ENCODE assay signal across 15 cellular contexts in genomic region chr20:24118781-24119175, GRCh38.
DNase-seq lines count a peak whose midpoint lies in the region; ATAC-seq, FAIRE-seq and TF ChIP-seq lines count a peak whose summit lies in the region.
"Had no signal": no experiment of that assay in that cellular context is flagged by ENCODE, and none has a peak within 500 bp of the region (broad histone marks: within the 10 kb centered on the region; RNA-seq: fewer than 3 reads in every experiment).

No MANE protein-coding gene starts in this region.

- H3K36me3 Mint-ChIP-seq in astrocyte (ENCODE audit: low read depth, unreplicated experiment) = no peaks in the 10 kb centered on the region
- H3K36me3 Mint-ChIP-seq in progenitor cell of endocrine pancreas (ENCODE audit: insufficient read depth) = no peaks in the 10 kb centered on the region
- H3K36me3 Mint-ChIP-seq: naive thymus-derived CD8-positive, alpha-beta T cell had no signal

- no peak for FAIRE-seq in astrocyte (lab: Jason Lieb, UNC)

- no peak overlapping the region for H3K27ac Mint-ChIP-seq in astrocyte (ENCODE audit: unreplicated experiment)
- H3K27ac Mint-ChIP-seq in progenitor cell of endocrine pancreas = no peak overlapping the region
- H3K27ac Mint-ChIP-seq: B cell; naive thymus-derived CD8-positive, alpha-beta T cell had no signal

- H3K4me3 Mint-ChIP-seq in astrocyte (ENCODE audit: unreplicated experiment) = no peak overlapping the region
- no peak overlapping the region for H3K4me3 Mint-ChIP-seq in progenitor cell of endocrine pancreas (ENCODE audit: low read depth)
- H3K4me3 Mint-ChIP-seq: B cell; naive thymus-derived CD8-positive, alpha-beta T cell had no signal

- H3K79me2 ChIP-seq in GM23248 (ENCODE audit: insufficient read depth) = no peaks in the 10 kb centered on the region
- H3K79me2 ChIP-seq in astrocyte (ENCODE audit: insufficient read depth, low read length) = no peaks in the 10 kb centered on the region

- POLR2A ChIA-PET in A673 (lab: Charles Lee; ENCODE audit: low non-redundant PET) = no interaction called here

- no peak overlapping the region for H3K9ac ChIP-seq in GM23248
- no peak overlapping the region for H3K9ac ChIP-seq in astrocyte (ENCODE audit: low read length)

- H3K4me3 ChIP-seq in A673 (ENCODE audit: low read depth, low read length, poor library complexity, severe bottlenecking) (no peak overlapping the region), GM23248 (no peak overlapping the region), astrocyte (ENCODE audit: insufficient read depth, low read depth, low read length) (no peak overlapping the region), mucosa of descending colon (no peak overlapping the region)

- H3F3A ChIP-seq in GM23248 (ENCODE audit: insufficient read depth) = no peaks in the 10 kb centered on the region

- H3K9me3 ChIP-seq in A673 (ENCODE audit: low read depth, low read length, poor library complexity, severe bottlenecking) (no peaks in the 10 kb centered on the region), GM23248 (ENCODE audit: low read depth) (no peaks in the 10 kb centered on the region), astrocyte (ENCODE audit: insufficient read depth, low read depth, low read length) (peaks cover under 1% of the 10 kb centered on the region), mucosa of descending colon (no peaks in the 10 kb centered on the region)

- DNase-seq in A673 (ENCODE audit: low spot score) (peak; percentile 52), GM23248 (peak; percentile 11), astrocyte (ENCODE audit: low read depth) (no peak), hepatic stellate cell (ENCODE audit: low spot score) (peak; percentile 35), NCI-H1694 (lab: John Stamatoyannopoulos, UW) (no peak), mucosa of descending colon (no peak), progenitor cell of endocrine pancreas (ENCODE audit: low spot score, unreplicated experiment) (no peak), DMS153 treated with DMSO at 0.1 percent for 48 hours (lab: John Stamatoyannopoulos, UW; ENCODE audit: unreplicated experiment) (no peak)
- DNase-seq: anterior cingulate cortex; cortex of kidney; DMS153; naive thymus-derived CD8-positive, alpha-beta T cell; NCI-H1436; NCI-H510A had no signal

- no peaks in the 10 kb centered on the region for H3K36me3 ChIP-seq in A673 (ENCODE audit: insufficient read depth, low read length, poor library complexity, severe bottlenecking)
- no peaks in the 10 kb centered on the region for H3K36me3 ChIP-seq in GM23248 (ENCODE audit: low read depth)
- H3K36me3 ChIP-seq in astrocyte (ENCODE audit: insufficient read depth, low read length) = no peaks in the 10 kb centered on the region
- H3K36me3 ChIP-seq in mucosa of descending colon (ENCODE audit: low read depth) = no peaks in the 10 kb centered on the region

- H3K9me3 Mint-ChIP-seq in astrocyte (ENCODE audit: unreplicated experiment) (peaks cover 6% of the 10 kb centered on the region), progenitor cell of endocrine pancreas (ENCODE audit: low read depth) (no peaks in the 10 kb centered on the region)

- CTCF ChIA-PET in A673 (lab: Charles Lee) = no interaction called here

- no peak overlapping the region for H3K27ac ChIP-seq in A673 (ENCODE audit: low read depth, low read length, poor library complexity, severe bottlenecking)
- H3K27ac ChIP-seq in GM23248 = no peak overlapping the region
- H3K27ac ChIP-seq in astrocyte (ENCODE audit: low read depth, low read length) = no peak overlapping the region

- 15 to 17% methylated on average over 10 of the region's 10 CpGs for WGBS in GM23248 (ENCODE audit: low coverage in 1 of 2, low lambda C conversion rate in 2 of 2, missing lambda C conversion rate in 2 of 2), 2 experiments

- intact Hi-C loops in A673 (cut with micrococcal nuclease; ENCODE audit: unreplicated experiment) = no loop called here
- intact Hi-C loops in mucosa of descending colon (cut with DNase I, micrococcal nuclease) = no loop called here

- no peaks in the 10 kb centered on the region for H3K9me2 ChIP-seq in GM23248 (ENCODE audit: insufficient read depth)

- ATAC-seq in mucosa of descending colon = no peak
- ATAC-seq: naive thymus-derived CD8-positive, alpha-beta T cell had no signal

- H3K4me2 ChIP-seq in GM23248 (ENCODE audit: unreplicated experiment) = no peak overlapping the region
- H3K4me2 ChIP-seq in astrocyte (ENCODE audit: low read length) = peak overlapping the region; percentile 43

- H4K20me1 ChIP-seq in GM23248 (ENCODE audit: insufficient read depth) = no peaks in the 10 kb centered on the region
- H4K20me1 ChIP-seq in astrocyte (ENCODE audit: insufficient read depth, low read length) = no peaks in the 10 kb centered on the region

- BruUV-seq in A673 (replicated peaks; lab: Mats Ljungman, UMichigan) = no TSS peak

- in situ Hi-C loops in GM23248 (cut with MboI) = no loop called here

- H2AFZ ChIP-seq in GM23248 (no peak overlapping the region), astrocyte (ENCODE audit: low read depth, low read length) (no peak overlapping the region)

- H3K4me1 Mint-ChIP-seq in astrocyte (ENCODE audit: low read depth, unreplicated experiment) = peaks cover 13% of the 10 kb centered on the region
- no peaks in the 10 kb centered on the region for H3K4me1 Mint-ChIP-seq in progenitor cell of endocrine pancreas (ENCODE audit: low read depth)

- TF ChIP-seq CTCF in A673 (conservative IDR thresholded peaks at IDR 0.05; ENCODE audit: low read depth, low read length) = no peak
- TF ChIP-seq CTCF in astrocyte (IDR thresholded peaks at IDR 0.05; ENCODE audit: insufficient read depth, low read depth, low read length) = no peak
- TF ChIP-seq CTCF in mucosa of descending colon (IDR thresholded peaks at IDR 0.05) = no peak
- no peak for TF ChIP-seq CTCF in progenitor cell of endocrine pancreas (IDR thresholded peaks at IDR 0.05; ENCODE audit: unreplicated experiment)

- H3K4me1 ChIP-seq in A673 (ENCODE audit: insufficient read depth, low read length, poor library complexity, severe bottlenecking) = peaks cover 3% of the 10 kb centered on the region
- no peaks in the 10 kb centered on the region for H3K4me1 ChIP-seq in GM23248 (ENCODE audit: insufficient read depth)
- H3K4me1 ChIP-seq in astrocyte (ENCODE audit: insufficient read depth, low read length) = peaks cover 12% of the 10 kb centered on the region
- no peaks in the 10 kb centered on the region for H3K4me1 ChIP-seq in mucosa of descending colon (ENCODE audit: low read depth)

- peaks cover 38% of the 10 kb centered on the region for H3K27me3 Mint-ChIP-seq in astrocyte (ENCODE audit: low read depth, unreplicated experiment)
- H3K27me3 Mint-ChIP-seq in progenitor cell of endocrine pancreas = peaks cover 24% of the 10 kb centered on the region

- H3K27me3 ChIP-seq in A673 (replicated peaks; ENCODE audit: insufficient read depth, low read depth, low read length, poor library complexity) = no peaks in the 10 kb centered on the region
- peaks cover 13% of the 10 kb centered on the region for H3K27me3 ChIP-seq in GM23248 (replicated peaks; ENCODE audit: insufficient read depth)
- H3K27me3 ChIP-seq in astrocyte (ENCODE audit: insufficient read depth, low read length) = no peaks in the 10 kb centered on the region

Comparison
In these comparisons a context has a peak if more than half of its experiments do, and no peak if none do; other contexts are left out.
1. DNase-seq: peak in A673 (single experiment), GM23248 (single experiment) and hepatic stellate cell (single experiment); none in astrocyte (single experiment), NCI-H1694 (single experiment), mucosa of descending colon (0 of 3), progenitor cell of endocrine pancreas (single experiment) and DMS153 treated with DMSO at 0.1 percent for 48 hours (single experiment).